In genomic region chrX:73963682-73964081, GRCh38 we compare ENCODE assay signal across 2 cellular contexts.
TF ChIP-seq lines count a peak whose summit lies in the region.

No MANE protein-coding gene starts in this region.

TF ChIP-seq in liver, 16 proteins besides CTCF, POLR2A, EP300 and RAD21:
- TF ChIP-seq REST (IDR thresholded peaks at IDR 0.05): peak; percentile 19
- TF ChIP-seq HNF4G (IDR thresholded peaks at IDR 0.05): no peak
- TF ChIP-seq YY1 (IDR thresholded peaks at IDR 0.05): no peak
- TF ChIP-seq SP1 (IDR thresholded peaks at IDR 0.05): peak; percentile 25
- TF ChIP-seq FOXA2 (IDR thresholded peaks at IDR 0.05): no peak
- TF ChIP-seq NR2F2 (IDR thresholded peaks at IDR 0.05): no peak
- no peak for TF ChIP-seq TAF1 (conservative IDR thresholded peaks at IDR 0.05)
- peak in 1 of 2 donors; percentile 44 for TF ChIP-seq JUND (IDR thresholded peaks at IDR 0.05)
- no peak for TF ChIP-seq ATF3 (IDR thresholded peaks at IDR 0.05)
- TF ChIP-seq HNF4A (conservative IDR thresholded peaks at IDR 0.05): peak in 1 of 2 donors; percentile 59
- TF ChIP-seq MAX (IDR thresholded peaks at IDR 0.05): peak; percentile 30
- no peak for TF ChIP-seq ZBTB33 (IDR thresholded peaks at IDR 0.05)
- no peak for TF ChIP-seq EGR1 (IDR thresholded peaks at IDR 0.05; ENCODE audit: low read depth in 2 of 2)
- TF ChIP-seq GABPA (IDR thresholded peaks at IDR 0.05 in 1 of 2, conservative IDR thresholded peaks at IDR 0.05 in 1 of 2): no peak
- TF ChIP-seq RXRA (IDR thresholded peaks at IDR 0.05): peak in 1 of 2 donors; percentile 81
- TF ChIP-seq FOXA1 (IDR thresholded peaks at IDR 0.05): no peak

TF ChIP-seq in HepG2, 621 proteins besides CTCF, POLR2A, EP300 and RAD21 (continued from another document):
- no peak for TF ChIP-seq THAP9 (CRISPR knock-in tag; IDR thresholded peaks at IDR 0.05; ENCODE audit: borderline replicate concordance)
- no peak for TF ChIP-seq ZNF383 (CRISPR knock-in tag; IDR thresholded peaks at IDR 0.05; ENCODE audit: borderline replicate concordance)
- TF ChIP-seq MLXIP (CRISPR knock-in tag; IDR thresholded peaks at IDR 0.05; ENCODE audit: borderline replicate concordance): no peak
- no peak for TF ChIP-seq PHF5A (CRISPR knock-in tag; IDR thresholded peaks at IDR 0.05; ENCODE audit: low read depth, unreplicated experiment)
- TF ChIP-seq ZNF30 (CRISPR knock-in tag; IDR thresholded peaks at IDR 0.05): no peak
- no peak for TF ChIP-seq ETS1 (CRISPR knock-in tag; IDR thresholded peaks at IDR 0.05)
- TF ChIP-seq ZSCAN22 (CRISPR knock-in tag; IDR thresholded peaks at IDR 0.05): no peak
- no peak for TF ChIP-seq NAIF1 (CRISPR knock-in tag; IDR thresholded peaks at IDR 0.05; ENCODE audit: borderline replicate concordance)
- TF ChIP-seq TCF12 (IDR thresholded peaks at IDR 0.05): no peak
- TF ChIP-seq TCF12 (CRISPR knock-in tag; IDR thresholded peaks at IDR 0.05): no peak
- TF ChIP-seq ZNF800 (CRISPR knock-in tag; IDR thresholded peaks at IDR 0.05): no peak
- no peak for TF ChIP-seq ZNF510 (CRISPR knock-in tag; IDR thresholded peaks at IDR 0.05; ENCODE audit: low read depth)
- no peak for TF ChIP-seq PHF8 (CRISPR knock-in tag; IDR thresholded peaks at IDR 0.05)
- no peak for TF ChIP-seq JUN (CRISPR knock-in tag; IDR thresholded peaks at IDR 0.05)
- no peak for TF ChIP-seq GPN1 (CRISPR knock-in tag; IDR thresholded peaks at IDR 0.05; ENCODE audit: borderline replicate concordance)
TF ChIP-seq in HepG2: peak in this region for 0.
